In genomic region chr2:163734401-163734800, GRCh38 we compare ENCODE assay signal across 1 cellular context.
TF ChIP-seq lines count a peak whose summit lies in the region.

No MANE protein-coding gene starts in this region.

TF ChIP-seq in HepG2, 621 proteins besides CTCF, POLR2A, EP300 and RAD21 (continued from another document):
- TF ChIP-seq HBP1 (CRISPR knock-in tag; IDR thresholded peaks at IDR 0.05; ENCODE audit: low read depth) (no peak), SIN3B (IDR thresholded peaks at IDR 0.05; ENCODE audit: low read length) (no peak), SMAD9 (CRISPR knock-in tag; IDR thresholded peaks at IDR 0.05) (no peak), ZNF589 (CRISPR knock-in tag; conservative IDR thresholded peaks at IDR 0.05) (no peak), SMYD3 (CRISPR knock-in tag; IDR thresholded peaks at IDR 0.05) (no peak), MED13 (CRISPR knock-in tag; IDR thresholded peaks at IDR 0.05) (no peak), REPIN1 (CRISPR knock-in tag; IDR thresholded peaks at IDR 0.05; ENCODE audit: borderline replicate concordance, low read depth) (no peak)
- TF ChIP-seq, protein P1, sequence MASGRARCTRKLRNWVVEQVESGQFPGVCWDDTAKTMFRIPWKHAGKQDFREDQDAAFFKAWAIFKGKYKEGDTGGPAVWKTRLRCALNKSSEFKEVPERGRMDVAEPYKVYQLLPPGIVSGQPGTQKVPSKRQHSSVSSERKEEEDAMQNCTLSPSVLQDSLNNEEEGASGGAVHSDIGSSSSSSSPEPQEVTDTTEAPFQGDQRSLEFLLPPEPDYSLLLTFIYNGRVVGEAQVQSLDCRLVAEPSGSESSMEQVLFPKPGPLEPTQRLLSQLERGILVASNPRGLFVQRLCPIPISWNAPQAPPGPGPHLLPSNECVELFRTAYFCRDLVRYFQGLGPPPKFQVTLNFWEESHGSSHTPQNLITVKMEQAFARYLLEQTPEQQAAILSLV (CRISPR knock-in tag; IDR thresholded peaks at IDR 0.05; ENCODE audit: borderline replicate concordance) = no peak
